Comparison of ENCODE assay signal across 20 cellular contexts in genomic region chr4:17490575-17491059, GRCh38. TPM values are rescaled to one million over a fixed set of nuclear protein-coding genes. Genes with fewer than 3 reads are reported as not detected.
DNase-seq lines count a peak whose midpoint lies in the region; FAIRE-seq lines count a peak whose summit lies in the region.
"Had no signal": no experiment of that assay in that cellular context is flagged by ENCODE, and none has a peak within 500 bp of the region (broad histone marks: within the 10 kb centered on the region; RNA-seq: fewer than 3 reads in every experiment).

No MANE protein-coding gene starts in this region.

- H3K27ac Mint-ChIP-seq in CD8-positive, alpha-beta memory T cell = peak overlapping the region in 2 of 8 donors; percentile 23 to 83
- H3K27ac Mint-ChIP-seq: activated naive CD4-positive, alpha-beta T cell treated with anti-CD3 and anti-CD28 coated beads for 36 hours had no signal

- FAIRE-seq in small intestine (lab: Jason Lieb, UNC) = no peak
- FAIRE-seq: A204.1, TTC549 had no signal

- no peaks in the 10 kb centered on the region for H3K27me3 Mint-ChIP-seq in CD8-positive, alpha-beta memory T cell

- no peak overlapping the region for H3K4me3 Mint-ChIP-seq in CD8-positive, alpha-beta memory T cell
- H3K4me3 Mint-ChIP-seq: activated naive CD4-positive, alpha-beta T cell treated with anti-CD3 and anti-CD28 coated beads for 36 hours had no signal

- H3K36me3 ChIP-seq in small intestine (ENCODE audit: control insufficient read depth in 2 of 2, insufficient read depth in 2 of 2, low read length in 2 of 2) = peaks cover 3 to 8% of the 10 kb centered on the region in 2 donors
- peaks cover 28% of the 10 kb centered on the region for H3K36me3 ChIP-seq in CD8-positive, alpha-beta memory T cell (ENCODE audit: insufficient read depth, low read length)
- H3K36me3 ChIP-seq in effector memory CD4-positive, alpha-beta T cell (ENCODE audit: control insufficient read depth, insufficient read depth, low read length) = peaks cover 55% of the 10 kb centered on the region

- H3K9me3 Mint-ChIP-seq in CD8-positive, alpha-beta memory T cell = no peaks in the 10 kb centered on the region
- H3K9me3 Mint-ChIP-seq: activated naive CD4-positive, alpha-beta T cell treated with anti-CD3 and anti-CD28 coated beads for 36 hours had no signal

- H3K4me1 ChIP-seq in small intestine (ENCODE audit: control insufficient read depth in 2 of 2, insufficient read depth in 1 of 2, low read depth in 1 of 2, low read length in 1 of 2) = no peaks in the 10 kb centered on the region
- no peaks in the 10 kb centered on the region for H3K4me1 ChIP-seq in CD8-positive, alpha-beta memory T cell (ENCODE audit: insufficient read depth, low read length)
- H3K4me1 ChIP-seq in effector memory CD4-positive, alpha-beta T cell (ENCODE audit: control insufficient read depth, insufficient read depth, low read length, poor library complexity, severe bottlenecking) = no peaks in the 10 kb centered on the region
- H3K4me1 ChIP-seq: Caco-2 had no signal

- H3K9me3 ChIP-seq in small intestine (ENCODE audit: control insufficient read depth, low read depth) = no peaks in the 10 kb centered on the region
- no peaks in the 10 kb centered on the region for H3K9me3 ChIP-seq in CD8-positive, alpha-beta memory T cell (ENCODE audit: low read length)
- no peaks in the 10 kb centered on the region for H3K9me3 ChIP-seq in effector memory CD4-positive, alpha-beta T cell (ENCODE audit: control insufficient read depth, low read length)
- H3K9me3 ChIP-seq: Caco-2 had no signal

- peaks cover 0 to 2% (median 0%) of the 10 kb centered on the region in 3 donors for H3K4me1 Mint-ChIP-seq in CD8-positive, alpha-beta memory T cell

- CTCF ChIA-PET in CD8-positive, alpha-beta memory T cell (lab: Charles Lee) = interaction anchor here (1.0 kb wide), 1 partner anchor 9 kb away, joined by 3 read pairs; no protein-coding TSS in a partner anchor

- WGBS in small intestine, 3 donors = 26 to 57% (median 46%) methylated on average over 6 of the region's 6 CpGs

- H3K4me3 ChIP-seq in small intestine (ENCODE audit: low read depth in 1 of 2, low read length in 2 of 2) = no peak overlapping the region
- H3K4me3 ChIP-seq in CD8-positive, alpha-beta memory T cell (ENCODE audit: low read length) = no peak overlapping the region
- no peak overlapping the region for H3K4me3 ChIP-seq in effector memory CD4-positive, alpha-beta T cell (ENCODE audit: insufficient read depth, low read depth, low read length, poor library complexity, severe bottlenecking)

- peaks cover 5 to 85% (median 29%) of the 10 kb centered on the region in 3 donors for H3K36me3 Mint-ChIP-seq in CD8-positive, alpha-beta memory T cell

- POLR2A ChIA-PET in CD8-positive, alpha-beta memory T cell (lab: Charles Lee) = no interaction called here

- H3K27me3 ChIP-seq in layer of hippocampus (ENCODE audit: control insufficient read depth, insufficient read depth, low read length) = no peaks in the 10 kb centered on the region
- H3K27me3 ChIP-seq in small intestine (ENCODE audit: control insufficient read depth in 2 of 2, insufficient read depth in 2 of 2, low read length in 2 of 2) = no peaks in the 10 kb centered on the region
- H3K27me3 ChIP-seq in CD8-positive, alpha-beta memory T cell (ENCODE audit: insufficient read depth, low read length, poor library complexity, severe bottlenecking) = no peaks in the 10 kb centered on the region
- no peaks in the 10 kb centered on the region for H3K27me3 ChIP-seq in effector memory CD4-positive, alpha-beta T cell (replicated peaks; ENCODE audit: control insufficient read depth, insufficient read depth, low read length, poor library complexity, severe bottlenecking)

- peak; percentile 13 to 68 for DNase-seq in NCI-H2081 (lab: John Stamatoyannopoulos, UW)
- no peak for DNase-seq in NCI-H2081 treated with DMSO at 0.1 percent for 48 hours (lab: John Stamatoyannopoulos, UW)
- DNase-seq in NCI-H748 treated with DMSO at 0.1 percent for 48 hours (lab: John Stamatoyannopoulos, UW) = peak; percentile 8
- DNase-seq in small intestine = peak; percentile 31
- DNase-seq in CD8-positive, alpha-beta memory T cell = no peak
- no peak for DNase-seq in cerebellar cortex (ENCODE audit: low spot score)
- no peak for DNase-seq in effector memory CD4-positive, alpha-beta T cell
- DNase-seq: activated naive CD4-positive, alpha-beta T cell treated with anti-CD3 and anti-CD28 coated beads for 36 hours; Caco-2; central memory CD4-positive, alpha-beta T cell; KG1; left cardiac atrium; NCI-H1694; stimulated activated CD4-positive, alpha-beta T cell treated with anti-CD3 and anti-CD28 coated beads, Interleukin-4, amount 100 ng/mL, for 4 hours; stimulated activated naive CD8-positive, alpha-beta T cell treated with anti-CD3 and anti-CD28 coated beads, Interleukin-15, Interleukin-2, amounts not matched to agents 100 U/mL and 50 U/mL, for 24 hours had no signal

- H3K27ac ChIP-seq in layer of hippocampus (ENCODE audit: low read depth, low read length) (peak overlapping the region; percentile 23), small intestine (ENCODE audit: low read depth in 1 of 2, low read length in 1 of 2) (peak overlapping the region in 1 of 2 donors; percentile 17)
- no peak overlapping the region for H3K27ac ChIP-seq in CD8-positive, alpha-beta memory T cell (ENCODE audit: low read depth, low read length)
- H3K27ac ChIP-seq in effector memory CD4-positive, alpha-beta T cell (ENCODE audit: insufficient read depth, low read length, poor library complexity, severe bottlenecking) = no peak overlapping the region

RNA-seq across cellular contexts. Expression of gene QDPR, which starts 21.3 kb away (rescaled TPM):
- polyA plus RNA-seq in small intestine = 10 to 100 TPM; 31.6 to 40.9 (median 37.1) TPM
- total RNA-seq in CD8-positive, alpha-beta memory T cell = 10 to 100 TPM; 50.9 to 54.9 TPM
- polyA plus RNA-seq in CD8-positive, alpha-beta memory T cell = 36.1 TPM

RNA-seq across cellular contexts. Expression of gene CLRN2, which starts 24.3 kb away (rescaled TPM):
- not detected for polyA plus RNA-seq in small intestine
- not detected for total RNA-seq in CD8-positive, alpha-beta memory T cell
- polyA plus RNA-seq in CD8-positive, alpha-beta memory T cell = not detected
- total RNA-seq: activated naive CD4-positive, alpha-beta T cell treated with anti-CD3 and anti-CD28 coated beads for 36 hours; Caco-2; epithelial cell of proximal tubule; left cardiac atrium had no signal
- polyA plus RNA-seq: neural cell had no signal

Comparison
In these comparisons a context has a peak if more than half of its experiments do, and no peak if none do; other contexts are left out.
1. DNase-seq: peak in NCI-H2081 (2 of 2), NCI-H748 treated with DMSO at 0.1 percent for 48 hours (single experiment) and small intestine (single experiment); none in NCI-H2081 treated with DMSO at 0.1 percent for 48 hours (single experiment), CD8-positive, alpha-beta memory T cell (0 of 5), cerebellar cortex (single experiment) and effector memory CD4-positive, alpha-beta T cell (0 of 3).